Comparison of ENCODE assay signal across 8 cellular contexts in genomic region chr2:44168684-44169154, GRCh38. TPM values are rescaled to one million over a fixed set of nuclear protein-coding genes. Genes with fewer than 3 reads are reported as not detected.
DNase-seq lines count a peak whose midpoint lies in the region; ATAC-seq, FAIRE-seq and TF ChIP-seq lines count a peak whose summit lies in the region.

Gene PPM1B (plus strand): TSS chr2:44168875. CDS start chr2:44201200, 32,325 bp downstream.

- intact Hi-C loops in spleen (cut with DNase I; ENCODE audit: low total_unique reads), result no loop called here

- peak; percentile 63 for ATAC-seq in HG02852 (IDR thresholded peaks at IDR 0.05; ENCODE audit: unreplicated experiment)
- peak; percentile 80 for ATAC-seq in activated naive CD8-positive, alpha-beta T cell treated with anti-CD3 and anti-CD28 coated beads, Interleukin-2, amount 50 U/mL, for 24 hours

- FAIRE-seq in GM18507 (lab: Jason Lieb, UNC), result no peak

- DNase-seq in GM18507 (ENCODE audit: extremely low spot score, insufficient read length, low read depth) (peak; percentile 94), SK-MEL-5 (ENCODE audit: low read depth, low spot score) (no peak), hypothalamus (lab: John Stamatoyannopoulos, UW) (peak in 50 of 51 donors; percentile 89 to 100 (median 100)), spleen (peak; percentile 100), hepatic stellate cell (ENCODE audit: low spot score) (no peak), RKO (ENCODE audit: low spot score) (no peak)
- DNase-seq in activated naive CD8-positive, alpha-beta T cell treated with anti-CD3 and anti-CD28 coated beads, Interleukin-2, amount 50 U/mL, for 24 hours, result peak; percentile 99

- H3K36me3 Mint-ChIP-seq in activated naive CD8-positive, alpha-beta T cell treated with anti-CD3 and anti-CD28 coated beads, Interleukin-2, amount 50 U/mL, for 24 hours (ENCODE audit: low read depth), result no peaks in the 10 kb centered on the region

- peak within 1 kb of the TSS; percentile 90 to 99 (median 97) for H3K27ac ChIP-seq in spleen

- peak within 1 kb of the TSS; percentile 95 for H3K4me3 Mint-ChIP-seq in activated naive CD8-positive, alpha-beta T cell treated with anti-CD3 and anti-CD28 coated beads, Interleukin-2, amount 50 U/mL, for 24 hours

- no peaks in the 10 kb centered on the region for H3K27me3 ChIP-seq in spleen (replicated peaks in 1 of 7)

- in situ Hi-C loops in SK-MEL-5 (cut with HindIII; ENCODE audit: low pct_unique_long_range_greater_than_20kb, low sequenced_read_pairs), result no loop called here

- no peak for TF ChIP-seq CTCF in spleen (IDR thresholded peaks at IDR 0.05 in 8 of 11, conservative IDR thresholded peaks at IDR 0.05 in 3 of 11)

- peaks cover 0 to 12% (median 0%) of the 10 kb centered on the region in 8 donors for H3K9me3 ChIP-seq in spleen

- H3K9me3 Mint-ChIP-seq in activated naive CD8-positive, alpha-beta T cell treated with anti-CD3 and anti-CD28 coated beads, Interleukin-2, amount 50 U/mL, for 24 hours, result no peaks in the 10 kb centered on the region

- no peaks in the 10 kb centered on the region for H3K27me3 Mint-ChIP-seq in activated naive CD8-positive, alpha-beta T cell treated with anti-CD3 and anti-CD28 coated beads, Interleukin-2, amount 50 U/mL, for 24 hours

- peaks cover 13 to 52% (median 37%) of the 10 kb centered on the region in 6 donors for H3K4me1 ChIP-seq in spleen

- peak; percentile 70 to 95 (median 93) for TF ChIP-seq POLR2A in spleen (IDR thresholded peaks at IDR 0.05)

- peaks cover 40% of the 10 kb centered on the region for H3K4me1 Mint-ChIP-seq in activated naive CD8-positive, alpha-beta T cell treated with anti-CD3 and anti-CD28 coated beads, Interleukin-2, amount 50 U/mL, for 24 hours

- H3K27ac Mint-ChIP-seq in activated naive CD8-positive, alpha-beta T cell treated with anti-CD3 and anti-CD28 coated beads, Interleukin-2, amount 50 U/mL, for 24 hours, result peak within 1 kb of the TSS; percentile 98

- whole genome bisulfite sequencing in spleen, 5 donors, result 0 to 1% (median 0%) methylated on average over 37 to 49 of the region's 49 CpGs

- peaks cover 0 to 4% (median 0%) of the 10 kb centered on the region in 6 donors for H3K36me3 ChIP-seq in spleen

- peak within 1 kb of the TSS; percentile 74 to 98 (median 93) for H3K4me3 ChIP-seq in spleen

RNA-seq across cellular contexts. Expression of gene PPM1B, which starts in this region (rescaled TPM):
- total RNA-seq in SK-MEL-5 (2014; rRNA removed; shearing (Covaris generic)), result 25.2 and 30.4 TPM in 2 replicates
- 32.7 and 33.5 TPM in 2 replicates for polyA plus RNA-seq in SK-MEL-5 (2015; cell fraction: cytosol; rRNA removed)
- 15.4 and 23.3 TPM in 2 replicates for polyA plus RNA-seq in SK-MEL-5 (2015; cell fraction: nucleus; rRNA removed)
- 10 to 100 TPM; 52.5 to 86.3 (median 60.2) TPM for total RNA-seq in spleen
- 10 to 100 TPM; 21.9 to 27.1 (median 25.9) TPM for polyA plus RNA-seq in spleen

Comparison
In these comparisons a context has a peak if more than half of its experiments do, and no peak if none do; other contexts are left out.
1. DNase-seq: peak in GM18507 (single experiment), activated naive CD8-positive, alpha-beta T cell treated with anti-CD3 and anti-CD28 coated beads, Interleukin-2, amount 50 U/mL, for 24 hours (single experiment), hypothalamus (50 of 51) and spleen (single experiment); none in SK-MEL-5 (single experiment), hepatic stellate cell (single experiment) and RKO (single experiment).